In genomic region chr21:43979654-43980053, GRCh38 we compare ENCODE assay signal across 23 cellular contexts. TPM values are rescaled to one million over a fixed set of nuclear protein-coding genes. Genes with fewer than 3 reads are reported as not detected.
DNase-seq lines count a peak whose midpoint lies in the region; ATAC-seq and TF ChIP-seq lines count a peak whose summit lies in the region.
"Had no signal": no experiment of that assay in that cellular context is flagged by ENCODE, and none has a peak within 500 bp of the region (broad histone marks: within the 10 kb centered on the region; RNA-seq: fewer than 3 reads in every experiment).

No MANE protein-coding gene starts in this region.

- no peak overlapping the region for H2AFZ ChIP-seq in GM23248

- ATAC-seq in T-helper 17 cell (no peak), foreskin keratinocyte (no peak), GM21447 (IDR thresholded peaks at IDR 0.05; ENCODE audit: unreplicated experiment) (no peak)
- ATAC-seq: A549; body of pancreas; CD8-positive, alpha-beta T cell; esophagus mucosa; heart left ventricle; natural killer cell; psoas muscle; T-cell had no signal

- 93 to 100% methylated on average over 7 of the region's 7 CpGs for WGBS in GM23248 (ENCODE audit: low coverage in 1 of 2, low lambda C conversion rate in 2 of 2, missing lambda C conversion rate in 2 of 2), 2 experiments

- in situ Hi-C loops in GM23248 (cut with MboI): no loop called here

- peak overlapping the region; percentile 9 for H3K27ac Mint-ChIP-seq in activated naive CD4-positive, alpha-beta T cell treated with anti-CD3 and anti-CD28 coated beads, Interleukin-2, amount 10 ng/mL, durations not matched to agents 7 days and 5 days
- peak overlapping the region; percentile 27 for H3K27ac Mint-ChIP-seq in T-helper 17 cell
- H3K27ac Mint-ChIP-seq: activated naive CD8-positive, alpha-beta T cell; CD8-positive, alpha-beta T cell; natural killer cell; T-cell had no signal

- CTCF ChIA-PET in activated naive CD4-positive, alpha-beta T cell treated with anti-CD3 and anti-CD28 coated beads, Interleukin-2, amount 10 ng/mL, durations not matched to agents 7 days and 5 days (lab: Charles Lee): no interaction called here

- peak; percentile 19 for TF ChIP-seq CTCF in foreskin keratinocyte (conservative IDR thresholded peaks at IDR 0.05)
- TF ChIP-seq CTCF in coronary artery (IDR thresholded peaks at IDR 0.05): no peak

- no peaks in the 10 kb centered on the region for H3K9me3 Mint-ChIP-seq in activated naive CD4-positive, alpha-beta T cell treated with anti-CD3 and anti-CD28 coated beads, Interleukin-2, amount 10 ng/mL, durations not matched to agents 7 days and 5 days
- H3K9me3 Mint-ChIP-seq: CD8-positive, alpha-beta T cell; natural killer cell; T-cell had no signal

- H3K27ac ChIP-seq in foreskin keratinocyte (no peak overlapping the region), temporal lobe (ENCODE audit: low read depth, low read length) (peak overlapping the region; percentile 65), GM23248 (no peak overlapping the region), coronary artery (no peak overlapping the region)
- H3K27ac ChIP-seq: A549, body of pancreas, heart left ventricle, psoas muscle, tibial artery had no signal

- no peaks in the 10 kb centered on the region for H3K27me3 ChIP-seq in foreskin keratinocyte
- H3K27me3 ChIP-seq in GM23248 (replicated peaks; ENCODE audit: insufficient read depth): no peaks in the 10 kb centered on the region
- H3K27me3 ChIP-seq: body of pancreas, heart left ventricle, tibial artery had no signal

- no peak overlapping the region for H3K4me2 ChIP-seq in GM23248 (ENCODE audit: unreplicated experiment)
- H3K4me2 ChIP-seq: A549 had no signal

- H3K4me1 ChIP-seq in foreskin keratinocyte (no peaks in the 10 kb centered on the region), GM23248 (ENCODE audit: insufficient read depth) (peaks cover 6% of the 10 kb centered on the region)
- H3K4me1 ChIP-seq: A549, body of pancreas, psoas muscle, tibial artery had no signal

- peaks cover 21% of the 10 kb centered on the region for H3K36me3 Mint-ChIP-seq in activated naive CD4-positive, alpha-beta T cell treated with anti-CD3 and anti-CD28 coated beads, Interleukin-2, amount 10 ng/mL, durations not matched to agents 7 days and 5 days
- no peaks in the 10 kb centered on the region for H3K36me3 Mint-ChIP-seq in T-helper 17 cell (ENCODE audit: low read depth)
- H3K36me3 Mint-ChIP-seq: activated naive CD8-positive, alpha-beta T cell; natural killer cell had no signal

- no peak overlapping the region for H3K9ac ChIP-seq in GM23248

- no peak overlapping the region for H3K4me3 ChIP-seq in GM23248
- no peak overlapping the region for H3K4me3 ChIP-seq in coronary artery
- H3K4me3 ChIP-seq: A549, body of pancreas, heart left ventricle, psoas muscle, tibial artery had no signal

- H3K27me3 Mint-ChIP-seq in activated naive CD4-positive, alpha-beta T cell treated with anti-CD3 and anti-CD28 coated beads, Interleukin-2, amount 10 ng/mL, durations not matched to agents 7 days and 5 days: no peaks in the 10 kb centered on the region
- H3K27me3 Mint-ChIP-seq in T-helper 17 cell: no peaks in the 10 kb centered on the region
- H3K27me3 Mint-ChIP-seq: activated naive CD8-positive, alpha-beta T cell; T-cell had no signal

- H3K36me3 ChIP-seq in GM23248 (ENCODE audit: low read depth): no peaks in the 10 kb centered on the region

- H3K9me2 ChIP-seq in GM23248 (ENCODE audit: insufficient read depth): no peaks in the 10 kb centered on the region

- no peaks in the 10 kb centered on the region for H3K79me2 ChIP-seq in GM23248 (ENCODE audit: insufficient read depth)

- H3K4me1 Mint-ChIP-seq in activated naive CD4-positive, alpha-beta T cell treated with anti-CD3 and anti-CD28 coated beads, Interleukin-2, amount 10 ng/mL, durations not matched to agents 7 days and 5 days: peaks cover 17% of the 10 kb centered on the region
- peaks cover 5% of the 10 kb centered on the region for H3K4me1 Mint-ChIP-seq in T-helper 17 cell

- peaks cover 7% of the 10 kb centered on the region; the same call in 1 of the 2 replicates for H3F3A ChIP-seq in GM23248 (ENCODE audit: insufficient read depth)

- H3K9me3 ChIP-seq in T-helper 17 cell (ENCODE audit: control insufficient read depth, low read length, poor library complexity, severe bottlenecking): no peaks in the 10 kb centered on the region
- H3K9me3 ChIP-seq in GM23248 (ENCODE audit: low read depth): no peaks in the 10 kb centered on the region
- H3K9me3 ChIP-seq: A549, body of pancreas, heart left ventricle, psoas muscle, tibial artery had no signal

- no peak overlapping the region for H3K4me3 Mint-ChIP-seq in activated naive CD4-positive, alpha-beta T cell treated with anti-CD3 and anti-CD28 coated beads, Interleukin-2, amount 10 ng/mL, durations not matched to agents 7 days and 5 days
- no peak overlapping the region for H3K4me3 Mint-ChIP-seq in T-helper 17 cell
- H3K4me3 Mint-ChIP-seq: activated naive CD8-positive, alpha-beta T cell; CD8-positive, alpha-beta T cell; natural killer cell; T-cell had no signal

- DNase-seq in activated naive CD4-positive, alpha-beta T cell treated with anti-CD3 and anti-CD28 coated beads, Interleukin-2, amount 10 ng/mL, durations not matched to agents 7 days and 5 days: no peak
- no peak for DNase-seq in activated naive CD4-positive, alpha-beta T cell treated with anti-CD3 and anti-CD28 coated beads, Interleukin-2, amount 50 U/mL, for 16 hours
- DNase-seq in T-helper 17 cell: no peak
- no peak for DNase-seq in foreskin keratinocyte
- DNase-seq in GM23248: no peak
- DNase-seq in coronary artery (ENCODE audit: low spot score): no peak
- DNase-seq: activated CD4-positive, alpha-beta T cell treated with anti-CD3 and anti-CD28 coated beads, Interleukin-2, amount 50 U/mL, for 4 hours; activated T-cell treated with anti-CD3 and anti-CD28 coated beads, Interleukin-2, amount 50 U/mL, for 1 hour; body of pancreas; CD8-positive, alpha-beta T cell; heart left ventricle; mammary epithelial cell; natural killer cell; NCI-H226; NK-92 treated with Interleukin-12 subunit alpha and Interleukin-12 subunit beta, amount 100 ng/mL, for 24 hours; psoas muscle; T-cell; tibial artery had no signal

- no peaks in the 10 kb centered on the region for H4K20me1 ChIP-seq in GM23248 (ENCODE audit: insufficient read depth)

RNA-seq across cellular contexts. Expression of gene TRAPPC10, which starts 32.5 kb away (rescaled TPM):
- total RNA-seq in T-helper 17 cell (100 to 1,000 TPM; 107 to 122 TPM), foreskin keratinocyte (24.3 and 27.5 TPM in 2 replicates), temporal lobe (16.2 TPM)
- polyA plus RNA-seq in foreskin keratinocyte (6.0 and 6.7 TPM in 2 replicates), GM23248 (2016; fragmentation: Nextera tagmentation; extraction: Ambion mirVana) (9.9 and 10.3 TPM in 2 replicates)
- 21.0 and 23.1 TPM in 2 replicates for total RNA-seq in GM23248 (2014; rRNA removed; shearing (Covaris generic))
